ENCODE assay signal across 1 cellular context in the genomic region with DNA sequence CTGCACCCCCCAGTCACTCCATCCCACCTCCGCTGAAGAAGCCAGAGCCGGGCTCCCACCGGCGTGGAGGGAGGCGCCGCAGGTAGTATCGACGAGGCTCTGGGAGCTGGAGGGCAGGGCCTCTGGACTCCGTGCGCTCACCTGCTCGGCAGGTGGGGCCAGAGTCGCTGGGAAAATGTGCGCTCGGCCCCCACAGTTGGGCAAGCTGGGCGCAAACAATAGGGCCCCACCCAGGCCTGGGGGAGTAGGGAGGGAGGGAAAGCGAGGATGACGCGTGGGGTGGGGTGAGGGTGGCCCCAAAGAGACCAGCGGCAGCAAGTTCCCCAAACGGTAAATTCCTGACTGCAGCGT.
TF ChIP-seq lines count a peak whose summit lies in the region.

No MANE protein-coding gene starts in this region.

TF ChIP-seq in GM12878, 131 proteins besides CTCF, POLR2A, EP300 and RAD21:
- TF ChIP-seq SPI1 (IDR thresholded peaks at IDR 0.05; ENCODE audit: borderline replicate concordance, insufficient read depth, low read depth, low read length) = no peak
- TF ChIP-seq MLLT1 (IDR thresholded peaks at IDR 0.05) = no peak
- TF ChIP-seq MXI1 (IDR thresholded peaks at IDR 0.05; ENCODE audit: low read depth, low read length) = no peak
- no peak for TF ChIP-seq WRNIP1 (IDR thresholded peaks at IDR 0.05; ENCODE audit: borderline replicate concordance, low read depth, low read length)
- no peak for TF ChIP-seq ZSCAN29 (IDR thresholded peaks at IDR 0.05)
- no peak for TF ChIP-seq RAD51 (IDR thresholded peaks at IDR 0.05)
